8 cellular contexts compared by ENCODE assay signal in genomic region chr16:29995911-29996772, GRCh38. TPM values are rescaled to one million over a fixed set of nuclear protein-coding genes. Genes with fewer than 3 reads are reported as not detected.
DNase-seq lines count a peak whose midpoint lies in the region; ATAC-seq and TF ChIP-seq lines count a peak whose summit lies in the region.

A gene with protein sequence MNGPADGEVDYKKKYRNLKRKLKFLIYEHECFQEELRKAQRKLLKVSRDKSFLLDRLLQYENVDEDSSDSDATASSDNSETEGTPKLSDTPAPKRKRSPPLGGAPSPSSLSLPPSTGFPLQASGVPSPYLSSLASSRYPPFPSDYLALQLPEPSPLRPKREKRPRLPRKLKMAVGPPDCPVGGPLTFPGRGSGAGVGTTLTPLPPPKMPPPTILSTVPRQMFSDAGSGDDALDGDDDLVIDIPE (plus strand): TSS chr16:29996241. CDS start chr16:29996311, 70 bp downstream.

- peak; percentile 88 for ATAC-seq in GM23338
- ATAC-seq in RWPE2 (ENCODE audit: low read depth), result peak; percentile 87
- peak; percentile 98 to 100 (median 99) for ATAC-seq in natural killer cell
- peak; percentile 99 for ATAC-seq in stimulated activated naive CD8-positive, alpha-beta T cell treated with anti-CD3 and anti-CD28 coated beads, Interleukin-15, Interleukin-2, amounts not matched to agents 100 U/mL and 50 U/mL, for 24 hours

- H3K9me3 Mint-ChIP-seq in GM23338 (peaks cover 2% of the 10 kb centered on the region; the same call in 2 of the 3 replicates), natural killer cell (no peaks in the 10 kb centered on the region)
- no peaks in the 10 kb centered on the region for H3K9me3 Mint-ChIP-seq in activated T-helper 2 cell treated with anti-CD3 and anti-CD28 coated beads, Interferon-gamma antibody, Interleukin-2, Interleukin-4, amounts not matched to agents 10 μg/mL and 5 μg/mL and 100 μg/mL, durations not matched to agents 14 hours and 24 hours and 36 hours

- H3K4me1 ChIP-seq in GM23338 (ENCODE audit: insufficient read depth), result peaks cover 21% of the 10 kb centered on the region
- H3K4me1 ChIP-seq in RWPE2 (ENCODE audit: insufficient read depth, poor library complexity, severe bottlenecking), result peaks cover 5% of the 10 kb centered on the region

- peaks cover 28% of the 10 kb centered on the region for H3K4me1 Mint-ChIP-seq in GM23338
- peaks cover 22% of the 10 kb centered on the region for H3K4me1 Mint-ChIP-seq in activated T-helper 2 cell treated with anti-CD3 and anti-CD28 coated beads, Interferon-gamma antibody, Interleukin-2, Interleukin-4, amounts not matched to agents 10 μg/mL and 5 μg/mL and 100 μg/mL, durations not matched to agents 14 hours and 24 hours and 36 hours (ENCODE audit: low read depth)
- H3K4me1 Mint-ChIP-seq in natural killer cell, result peaks cover 13 to 40% of the 10 kb centered on the region in 2 donors

- H3K4me2 ChIP-seq in GM23338, result peak within 1 kb of the TSS; percentile 94

- H3K36me3 Mint-ChIP-seq in GM23338 (ENCODE audit: low read depth) (peaks cover 36% of the 10 kb centered on the region), natural killer cell (no peaks in the 10 kb centered on the region)
- peaks cover 66% of the 10 kb centered on the region for H3K36me3 Mint-ChIP-seq in activated T-helper 2 cell treated with anti-CD3 and anti-CD28 coated beads, Interferon-gamma antibody, Interleukin-2, Interleukin-4, amounts not matched to agents 10 μg/mL and 5 μg/mL and 100 μg/mL, durations not matched to agents 14 hours and 24 hours and 36 hours (ENCODE audit: low read depth)

- H3K27ac ChIP-seq in GM23338 (ENCODE audit: low read depth), result peak within 1 kb of the TSS; percentile 82
- H3K27ac ChIP-seq in RWPE2 (ENCODE audit: poor library complexity, severe bottlenecking), result peak within 1 kb of the TSS; percentile 89

- peaks cover 13% of the 10 kb centered on the region for H3K27me3 Mint-ChIP-seq in GM23338 (ENCODE audit: insufficient read depth, low read depth, poor library complexity)
- H3K27me3 Mint-ChIP-seq in activated T-helper 2 cell treated with anti-CD3 and anti-CD28 coated beads, Interferon-gamma antibody, Interleukin-2, Interleukin-4, amounts not matched to agents 10 μg/mL and 5 μg/mL and 100 μg/mL, durations not matched to agents 14 hours and 24 hours and 36 hours (ENCODE audit: low read depth), result no peaks in the 10 kb centered on the region
- no peaks in the 10 kb centered on the region for H3K27me3 Mint-ChIP-seq in natural killer cell (ENCODE audit: low read depth in 2 of 2)

- peaks cover 10% of the 10 kb centered on the region; the same call in 1 of the 2 replicates for H4K20me1 ChIP-seq in GM23338 (replicated peaks; ENCODE audit: insufficient read depth)

- no peak for TF ChIP-seq CTCF in GM23338 (conservative IDR thresholded peaks at IDR 0.05; ENCODE audit: low read depth in 2 of 2)
- TF ChIP-seq CTCF in RWPE2 (IDR thresholded peaks at IDR 0.05; ENCODE audit: poor library complexity, severe bottlenecking), result no peak
- TF ChIP-seq CTCF in fibroblast of mammary gland (conservative IDR thresholded peaks at IDR 0.05; ENCODE audit: control insufficient read depth, insufficient read depth, low read depth, low read length), result no peak
- TF ChIP-seq CTCF in natural killer cell (IDR thresholded peaks at IDR 0.05), result no peak

- H3K27ac Mint-ChIP-seq in GM23338 (peak within 1 kb of the TSS; percentile 98), natural killer cell (peak within 1 kb of the TSS; percentile 97 to 98)
- peak within 1 kb of the TSS; percentile 96 for H3K27ac Mint-ChIP-seq in activated T-helper 2 cell treated with anti-CD3 and anti-CD28 coated beads, Interferon-gamma antibody, Interleukin-2, Interleukin-4, amounts not matched to agents 10 μg/mL and 5 μg/mL and 100 μg/mL, durations not matched to agents 14 hours and 24 hours and 36 hours

- H3K79me2 ChIP-seq in GM23338 (replicated peaks; ENCODE audit: insufficient read depth), result peaks cover 7% of the 10 kb centered on the region; the same call in 1 of the 2 replicates

- DNase-seq in EH (ENCODE audit: low read depth) (peak; percentile 96), GM23338 (ENCODE audit: low spot score) (peak; percentile 99), LHCN-M2 (ENCODE audit: low read depth) (peak; percentile 95), RWPE2 (ENCODE audit: low spot score) (peak; percentile 98), fibroblast of mammary gland (ENCODE audit: low read depth) (peak; percentile 92), natural killer cell (peak; percentile 98)
- DNase-seq in activated T-helper 2 cell treated with anti-CD3 and anti-CD28 coated beads, Interferon-gamma antibody, Interleukin-2, Interleukin-4, amounts not matched to agents 10 μg/mL and 5 μg/mL and 100 μg/mL, durations not matched to agents 14 hours and 24 hours and 36 hours (ENCODE audit: low spot score), result peak; percentile 99
- peak; percentile 100 for DNase-seq in stimulated activated naive CD8-positive, alpha-beta T cell treated with anti-CD3 and anti-CD28 coated beads, Interleukin-15, Interleukin-2, amounts not matched to agents 100 U/mL and 50 U/mL, for 24 hours

- H3K9me3 ChIP-seq in RWPE2 (ENCODE audit: severe bottlenecking), result no peaks in the 10 kb centered on the region

- H3K36me3 ChIP-seq in GM23338 (ENCODE audit: insufficient read depth) (peaks cover 5% of the 10 kb centered on the region; the same call in 1 of the 2 replicates), RWPE2 (ENCODE audit: low read depth) (peaks cover 23% of the 10 kb centered on the region)

- peak within 1 kb of the TSS; percentile 98 for H2AFZ ChIP-seq in GM23338

- H3K27me3 ChIP-seq in GM23338 (ENCODE audit: insufficient read depth) (no peaks in the 10 kb centered on the region), RWPE2 (ENCODE audit: insufficient read depth, poor library complexity, severe bottlenecking) (no peaks in the 10 kb centered on the region)

- intact Hi-C loops in activated T-helper 2 cell treated with anti-CD3 and anti-CD28 coated beads, Interferon-gamma antibody, Interleukin-2, Interleukin-4, amounts not matched to agents 10 μg/mL and 5 μg/mL and 100 μg/mL, durations not matched to agents 14 hours and 24 hours and 36 hours (cut with micrococcal nuclease), result loop anchor here (10.0 kb wide), 1 partner anchor 131 kb away; the partner anchor contains the start of gene CDIPT
- intact Hi-C loops in natural killer cell (cut with micrococcal nuclease), result loop anchor here (1.0 kb wide), 2 partner anchors 23 to 133 kb away; partner anchors contain the start of genes CDIPT and TAOK2

- peak within 1 kb of the TSS; percentile 98 for H3K4me3 Mint-ChIP-seq in GM23338
- H3K4me3 Mint-ChIP-seq in activated T-helper 2 cell treated with anti-CD3 and anti-CD28 coated beads, Interferon-gamma antibody, Interleukin-2, Interleukin-4, amounts not matched to agents 10 μg/mL and 5 μg/mL and 100 μg/mL, durations not matched to agents 14 hours and 24 hours and 36 hours (ENCODE audit: low read depth), result peak within 1 kb of the TSS; percentile 98
- H3K4me3 Mint-ChIP-seq in natural killer cell, result peak within 1 kb of the TSS; percentile 99

- H3F3A ChIP-seq in GM23338 (replicated peaks; ENCODE audit: low read depth), result peaks cover 20% of the 10 kb centered on the region

- H3K4me3 ChIP-seq in GM23338 (peak within 1 kb of the TSS; percentile 94), RWPE2 (ENCODE audit: severe bottlenecking) (peak within 1 kb of the TSS; percentile 77), fibroblast of mammary gland (ENCODE audit: control insufficient read depth, low read depth, low read length) (peak within 1 kb of the TSS; percentile 92)

- H3K9me2 ChIP-seq in GM23338 (ENCODE audit: insufficient read depth), result no peaks in the 10 kb centered on the region

TF ChIP-seq in GM23338, 12 proteins besides CTCF, POLR2A, EP300 and RAD21 (continues in another document):
- peak; percentile 94 for TF ChIP-seq CREB1 (CRISPR knock-in tag; IDR thresholded peaks at IDR 0.05; ENCODE audit: low read depth)
- no peak for TF ChIP-seq EZH2phosphoT487 (IDR thresholded peaks at IDR 0.05; ENCODE audit: unreplicated experiment)
- peak; percentile 89 for TF ChIP-seq POLR2AphosphoS5 (IDR thresholded peaks at IDR 0.05; ENCODE audit: low read depth)
- TF ChIP-seq JUNB (IDR thresholded peaks at IDR 0.05; ENCODE audit: unreplicated experiment), result no peak
- TF ChIP-seq, protein P1, sequence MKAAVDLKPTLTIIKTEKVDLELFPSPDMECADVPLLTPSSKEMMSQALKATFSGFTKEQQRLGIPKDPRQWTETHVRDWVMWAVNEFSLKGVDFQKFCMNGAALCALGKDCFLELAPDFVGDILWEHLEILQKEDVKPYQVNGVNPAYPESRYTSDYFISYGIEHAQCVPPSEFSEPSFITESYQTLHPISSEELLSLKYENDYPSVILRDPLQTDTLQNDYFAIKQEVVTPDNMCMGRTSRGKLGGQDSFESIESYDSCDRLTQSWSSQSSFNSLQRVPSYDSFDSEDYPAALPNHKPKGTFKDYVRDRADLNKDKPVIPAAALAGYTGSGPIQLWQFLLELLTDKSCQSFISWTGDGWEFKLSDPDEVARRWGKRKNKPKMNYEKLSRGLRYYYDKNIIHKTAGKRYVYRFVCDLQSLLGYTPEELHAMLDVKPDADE (IDR thresholded peaks at IDR 0.05), result peak; percentile 96
- TF ChIP-seq NANOG (IDR thresholded peaks at IDR 0.05; ENCODE audit: borderline replicate concordance), result no peak

RNA-seq across cellular contexts. Expression of the gene that starts here (rescaled TPM):
- 71.0 and 92.8 TPM in 2 replicates for total RNA-seq in GM23338 (2014; rRNA removed; shearing (Covaris generic))
- polyA plus RNA-seq in GM23338 (2016; fragmentation: Nextera tagmentation; extraction: Ambion mirVana), result 66.0 and 66.2 TPM in 2 replicates
- total RNA-seq in LHCN-M2 (2014; rRNA removed) (116 and 194 TPM in 2 replicates), natural killer cell (100 to 1,000 TPM in 1 of 3 donors, 10 to 100 TPM in 2; 75.0 to 107 (median 99.5) TPM)
- 76.4 TPM for polyA plus RNA-seq in LHCN-M2 (2012)
- 112 and 119 TPM in 2 replicates for total RNA-seq in activated T-helper 2 cell treated with anti-CD3 and anti-CD28 coated beads, Interferon-gamma antibody, Interleukin-2, Interleukin-4, amounts not matched to agents 10 μg/mL and 5 μg/mL and 100 μg/mL, durations not matched to agents 14 hours and 24 hours and 36 hours

Comparison
In these comparisons a context has a peak if more than half of its experiments do, and no peak if none do; other contexts are left out.
1. Peak in every context shown above with its lines: DNase-seq, ATAC-seq, H3K4me3 ChIP-seq and H3K27ac ChIP-seq.